Comparison of ENCODE assay signal across 1 cellular context in genomic region chr20:35160341-35160740, GRCh38. TPM values are rescaled to one million over a fixed set of nuclear protein-coding genes. Genes with fewer than 3 reads are reported as not detected.
"Had no signal": no experiment of that assay in that cellular context is flagged by ENCODE, and none has a peak within 500 bp of the region (broad histone marks: within the 10 kb centered on the region; RNA-seq: fewer than 3 reads in every experiment).

No MANE protein-coding gene starts in this region.

RNA-seq across cellular contexts. Expression of gene PROCR, which starts 11.5 kb away (rescaled TPM):
- total RNA-seq: OCI-LY7 had no signal
